Comparison of ENCODE assay signal across 10 cellular contexts in genomic region chr6:142784344-142784743, GRCh38.
DNase-seq lines count a peak whose midpoint lies in the region; ATAC-seq and TF ChIP-seq lines count a peak whose summit lies in the region.
"Had no signal": no experiment of that assay in that cellular context is flagged by ENCODE, and none has a peak within 500 bp of the region (broad histone marks: within the 10 kb centered on the region; RNA-seq: fewer than 3 reads in every experiment).

No MANE protein-coding gene starts in this region.

- H3K36me3 Mint-ChIP-seq in T-helper 17 cell (ENCODE audit: low read depth) = peaks cover 3% of the 10 kb centered on the region
- H3K36me3 Mint-ChIP-seq in endothelial cell (ENCODE audit: low read depth, unreplicated experiment) = no peaks in the 10 kb centered on the region

- H3K9me3 Mint-ChIP-seq in endothelial cell (ENCODE audit: unreplicated experiment) = no peaks in the 10 kb centered on the region
- H3K9me3 Mint-ChIP-seq: dendritic cell treated with granulocyte-macrophage colony-stimulating factor and Interleukin-4, amounts not matched to agents 40 ng/mL and 50 ng/mL, for 4 days had no signal

- TF ChIP-seq CTCF in endothelial cell (IDR thresholded peaks at IDR 0.05; ENCODE audit: unreplicated experiment) = no peak
- TF ChIP-seq CTCF in esophagus muscularis mucosa (IDR thresholded peaks at IDR 0.05) = no peak
- TF ChIP-seq CTCF in testis (IDR thresholded peaks at IDR 0.05) = no peak
- no peak for TF ChIP-seq CTCF in MM.1S (IDR thresholded peaks at IDR 0.05; ENCODE audit: low read length)

- no peak for TF ChIP-seq EP300 in esophagus muscularis mucosa (IDR thresholded peaks at IDR 0.05)

- no peak for TF ChIP-seq POLR2A in esophagus muscularis mucosa (IDR thresholded peaks at IDR 0.05; ENCODE audit: low read depth)
- TF ChIP-seq POLR2A in testis (IDR thresholded peaks at IDR 0.05) = no peak

- H3K9ac ChIP-seq in MM.1S (ENCODE audit: low read length) = no peak overlapping the region

- H3K9me2 ChIP-seq in MM.1S (replicated peaks; ENCODE audit: insufficient read depth, low read length) = no peaks in the 10 kb centered on the region

- no peaks in the 10 kb centered on the region for H4K20me1 ChIP-seq in MM.1S (ENCODE audit: insufficient read depth, low read length)

- H3K4me1 ChIP-seq in esophagus muscularis mucosa = peaks cover 0 to 4% (median 0%) of the 10 kb centered on the region in 4 donors
- H3K4me1 ChIP-seq in testis = no peaks in the 10 kb centered on the region
- H3K4me1 ChIP-seq in MM.1S (ENCODE audit: low read length) = no peaks in the 10 kb centered on the region

- H3K4me3 Mint-ChIP-seq in T-helper 17 cell = no peak overlapping the region
- H3K4me3 Mint-ChIP-seq in endothelial cell (ENCODE audit: unreplicated experiment) = no peak overlapping the region
- H3K4me3 Mint-ChIP-seq: dendritic cell treated with granulocyte-macrophage colony-stimulating factor and Interleukin-4, amounts not matched to agents 40 ng/mL and 50 ng/mL, for 4 days had no signal

- H3K27ac Mint-ChIP-seq in T-helper 17 cell = peak overlapping the region; percentile 61
- H3K27ac Mint-ChIP-seq in endothelial cell (ENCODE audit: unreplicated experiment) = no peak overlapping the region
- H3K27ac Mint-ChIP-seq: dendritic cell treated with granulocyte-macrophage colony-stimulating factor and Interleukin-4, amounts not matched to agents 40 ng/mL and 50 ng/mL, for 4 days had no signal

- H3K4me1 Mint-ChIP-seq in T-helper 17 cell = peaks cover 31% of the 10 kb centered on the region
- peaks cover 7% of the 10 kb centered on the region for H3K4me1 Mint-ChIP-seq in endothelial cell (ENCODE audit: unreplicated experiment)

- H3K79me2 ChIP-seq in MM.1S (ENCODE audit: low read length) = no peaks in the 10 kb centered on the region

- H3K27ac ChIP-seq in esophagus muscularis mucosa (replicated peaks in 1 of 4) (no peak overlapping the region), testis (no peak overlapping the region), MM.1S (ENCODE audit: low read length) (no peak overlapping the region)
- H3K27ac ChIP-seq: tibial artery had no signal

- DNase-seq in CD1c-positive myeloid dendritic cell (ENCODE audit: extremely low spot score) = peak; percentile 89
- DNase-seq in T-helper 17 cell = no peak
- no peak for DNase-seq in endothelial cell (ENCODE audit: low spot score)
- no peak for DNase-seq in esophagus muscularis mucosa (ENCODE audit: extremely low spot score)
- DNase-seq in testis = no peak
- no peak for DNase-seq in MM.1S
- DNase-seq: tibial artery had no signal

- no peaks in the 10 kb centered on the region for H3K9me3 ChIP-seq in T-helper 17 cell (ENCODE audit: control insufficient read depth, low read length, poor library complexity, severe bottlenecking)
- no peaks in the 10 kb centered on the region for H3K9me3 ChIP-seq in esophagus muscularis mucosa
- H3K9me3 ChIP-seq in testis = no peaks in the 10 kb centered on the region
- H3K9me3 ChIP-seq in MM.1S (replicated peaks; ENCODE audit: insufficient read depth, low read length) = no peaks in the 10 kb centered on the region
- H3K9me3 ChIP-seq: tibial artery had no signal

- WGBS in esophagus muscularis mucosa = 81% methylated on average over 3 of the region's 3 CpGs
- 64 to 65% methylated on average over 3 of the region's 3 CpGs for WGBS in testis, 2 donors

- H3F3A ChIP-seq in MM.1S (ENCODE audit: insufficient read depth, low read length) = no peaks in the 10 kb centered on the region

- H3K27me3 Mint-ChIP-seq in T-helper 17 cell (no peaks in the 10 kb centered on the region), endothelial cell (ENCODE audit: unreplicated experiment) (peaks cover 2% of the 10 kb centered on the region)
- H3K27me3 Mint-ChIP-seq: dendritic cell treated with granulocyte-macrophage colony-stimulating factor and Interleukin-4, amounts not matched to agents 40 ng/mL and 50 ng/mL, for 4 days had no signal

- ATAC-seq in GM18907 (IDR thresholded peaks at IDR 0.05; ENCODE audit: unreplicated experiment) = peak; percentile 98
- ATAC-seq in HG02981 (IDR thresholded peaks at IDR 0.05; ENCODE audit: unreplicated experiment) = peak; percentile 99
- ATAC-seq in T-helper 17 cell = peak; percentile 59

- H3K4me2 ChIP-seq in MM.1S (ENCODE audit: low read depth, low read length) = no peak overlapping the region

- H3K4me3 ChIP-seq in esophagus muscularis mucosa = no peak overlapping the region
- no peak overlapping the region for H3K4me3 ChIP-seq in testis
- no peak overlapping the region for H3K4me3 ChIP-seq in MM.1S (ENCODE audit: low read length)
- H3K4me3 ChIP-seq: tibial artery had no signal

- intact Hi-C loops in esophagus muscularis mucosa (cut with DNase I) (no loop called here), testis (cut with DNase I; ENCODE audit: low total_unique reads) (no loop called here)

- no peaks in the 10 kb centered on the region for H3K36me3 ChIP-seq in esophagus muscularis mucosa
- no peaks in the 10 kb centered on the region for H3K36me3 ChIP-seq in testis (ENCODE audit: low read depth, missing control alignments)
- no peaks in the 10 kb centered on the region for H3K36me3 ChIP-seq in MM.1S (replicated peaks; ENCODE audit: insufficient read depth, low read length)
- H3K36me3 ChIP-seq: tibial artery had no signal

- no peak overlapping the region for H2AFZ ChIP-seq in MM.1S (ENCODE audit: low read length)

- H3K27me3 ChIP-seq in esophagus muscularis mucosa = no peaks in the 10 kb centered on the region
- H3K27me3 ChIP-seq in testis = no peaks in the 10 kb centered on the region
- no peaks in the 10 kb centered on the region for H3K27me3 ChIP-seq in MM.1S (replicated peaks; ENCODE audit: insufficient read depth, low read length)
- H3K27me3 ChIP-seq: tibial artery had no signal
